28 cellular contexts compared by ENCODE assay signal in the genomic region with DNA sequence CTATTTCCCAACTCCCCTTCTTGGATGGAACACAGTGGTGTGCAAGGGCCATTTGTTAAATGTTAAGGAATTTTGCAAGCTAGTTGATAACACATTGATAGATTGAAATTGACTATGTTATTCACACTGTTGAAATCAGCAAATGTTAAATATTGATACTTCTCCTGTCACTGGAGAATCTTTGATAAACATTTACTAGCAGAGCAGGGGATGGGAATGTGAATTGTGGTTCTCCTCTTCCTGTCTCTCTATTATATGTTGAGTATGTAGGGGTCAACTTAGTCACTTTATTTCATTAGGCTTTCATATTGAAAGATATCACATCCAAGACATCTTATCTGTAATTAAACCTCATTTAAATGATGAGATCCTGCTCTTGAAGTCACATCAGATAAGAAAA.
"Had no signal": no experiment of that assay in that cellular context is flagged by ENCODE, and none has a peak within 500 bp of the region (broad histone marks: within the 10 kb centered on the region; RNA-seq: fewer than 3 reads in every experiment).

No MANE protein-coding gene starts in this region.

- DNase-seq: colonic mucosa; cortex of kidney; dermis blood vessel endothelial cell; dorsolateral prefrontal cortex; effector CD4-positive, alpha-beta T cell; effector CD8-positive, alpha-beta T cell; effector memory CD4-positive, alpha-beta T cell; effector memory CD8-positive, alpha-beta T cell; endodermal cell; erythroblast; esophagus squamous epithelium; foreskin fibroblast; foreskin keratinocyte; foreskin melanocyte; gastrocnemius medialis; glutamatergic neuron; head of caudate nucleus; heart left ventricle; heart right ventricle had no signal

- H3K9me3 ChIP-seq: colonic mucosa, gastrocnemius medialis had no signal

- H3K27me3 ChIP-seq: colonic mucosa, dorsolateral prefrontal cortex, esophagus muscularis mucosa, esophagus squamous epithelium, foreskin keratinocyte, gastrocnemius medialis, gastroesophageal sphincter, heart left ventricle, heart right ventricle had no signal

- H3K27ac ChIP-seq: colonic mucosa, coronary artery, dorsolateral prefrontal cortex, epithelial cell of prostate, esophagus muscularis mucosa, esophagus squamous epithelium, foreskin keratinocyte, gastrocnemius medialis, gastroesophageal sphincter, heart left ventricle, heart right ventricle had no signal

- ATAC-seq: effector memory CD8-positive, alpha-beta T cell; esophagus mucosa; foreskin keratinocyte; gastrocnemius medialis; gastroesophageal sphincter; heart left ventricle; heart right ventricle had no signal

- H3K4me3 ChIP-seq: colonic mucosa, coronary artery, dorsolateral prefrontal cortex, esophagus muscularis mucosa, esophagus squamous epithelium, gastrocnemius medialis, gastroesophageal sphincter, heart left ventricle, heart right ventricle had no signal

- FAIRE-seq: colon, endometrium, endothelial cell of umbilical vein, frontal cortex had no signal

- H3K4me1 ChIP-seq: colonic mucosa, esophagus muscularis mucosa, esophagus squamous epithelium, foreskin keratinocyte, gastrocnemius medialis, gastroesophageal sphincter, heart left ventricle, heart right ventricle had no signal

- H3K36me3 ChIP-seq: colonic mucosa, esophagus muscularis mucosa, esophagus squamous epithelium, gastrocnemius medialis, gastroesophageal sphincter, heart left ventricle, heart right ventricle had no signal
